In genomic region chr12:19810213-19810612, GRCh38 we compare ENCODE assay signal across 25 cellular contexts.
"Had no signal": no experiment of that assay in that cellular context is flagged by ENCODE, and none has a peak within 500 bp of the region (broad histone marks: within the 10 kb centered on the region; RNA-seq: fewer than 3 reads in every experiment).

No MANE protein-coding gene starts in this region.

- H3K4me3 Mint-ChIP-seq: activated CD4-positive, alpha-beta T cell treated with anti-CD3 and anti-CD28 coated beads, Interleukin-2, amount 10 ng/mL, durations not matched to agents 24 days and 14 days; activated CD8-positive, alpha-beta memory T cell treated with anti-CD3 and anti-CD28 coated beads, Interleukin-2, amount 10 ng/mL, durations not matched to agents 7 days and 5 days; activated CD8-positive, alpha-beta T cell treated with anti-CD3 and anti-CD28 coated beads for 36 hours; activated naive CD4-positive, alpha-beta T cell treated with anti-CD3 and anti-CD28 coated beads, Interleukin-2, amount 10 ng/mL, durations not matched to agents 7 days and 5 days; central memory CD8-positive, alpha-beta T cell; endodermal cell; naive B cell; stimulated activated naive B cell treated with anti-CD40 and anti-IgM and Interleukin-4, amounts not matched to agents 10 μg/mL and 1 μg/mL and 100 μg/mL, for 72 hours; T-cell; T-helper 2 cell treated with Interferon-gamma antibody and Interleukin-4, amounts not matched to agents 5 μg/mL and 100 μg/mL, for 36 hours had no signal

- H3K27me3 ChIP-seq: brain microvascular endothelial cell, colonic mucosa, gastroesophageal sphincter, upper lobe of right lung had no signal

- H3K4me1 Mint-ChIP-seq: activated CD4-positive, alpha-beta T cell treated with anti-CD3 and anti-CD28 coated beads, Interleukin-2, amount 10 ng/mL, durations not matched to agents 24 days and 14 days; activated CD8-positive, alpha-beta memory T cell treated with anti-CD3 and anti-CD28 coated beads, Interleukin-2, amount 10 ng/mL, durations not matched to agents 7 days and 5 days; activated naive CD4-positive, alpha-beta T cell treated with anti-CD3 and anti-CD28 coated beads, Interleukin-2, amount 10 ng/mL, durations not matched to agents 7 days and 5 days; central memory CD8-positive, alpha-beta T cell; endodermal cell; naive B cell; stimulated activated naive B cell treated with anti-CD40 and anti-IgM and Interleukin-4, amounts not matched to agents 10 μg/mL and 1 μg/mL and 100 μg/mL, for 72 hours; T-cell had no signal

- H3K27me3 Mint-ChIP-seq: activated CD4-positive, alpha-beta T cell treated with anti-CD3 and anti-CD28 coated beads, Interleukin-2, amount 10 ng/mL, durations not matched to agents 24 days and 14 days; activated CD8-positive, alpha-beta memory T cell treated with anti-CD3 and anti-CD28 coated beads, Interleukin-2, amount 10 ng/mL, durations not matched to agents 7 days and 5 days; activated CD8-positive, alpha-beta T cell treated with anti-CD3 and anti-CD28 coated beads for 36 hours; activated naive CD4-positive, alpha-beta T cell treated with anti-CD3 and anti-CD28 coated beads, Interleukin-2, amount 10 ng/mL, durations not matched to agents 7 days and 5 days; naive B cell; stimulated activated naive B cell treated with anti-CD40 and anti-IgM and Interleukin-4, amounts not matched to agents 10 μg/mL and 1 μg/mL and 100 μg/mL, for 72 hours had no signal

- H3K27ac Mint-ChIP-seq: activated CD4-positive, alpha-beta T cell treated with anti-CD3 and anti-CD28 coated beads, Interleukin-2, amount 10 ng/mL, durations not matched to agents 24 days and 14 days; activated CD8-positive, alpha-beta memory T cell treated with anti-CD3 and anti-CD28 coated beads, Interleukin-2, amount 10 ng/mL, durations not matched to agents 7 days and 5 days; activated CD8-positive, alpha-beta T cell treated with anti-CD3 and anti-CD28 coated beads for 36 hours; activated naive CD4-positive, alpha-beta T cell treated with anti-CD3 and anti-CD28 coated beads, Interleukin-2, amount 10 ng/mL, durations not matched to agents 7 days and 5 days; endodermal cell; stimulated activated naive B cell treated with anti-CD40 and anti-IgM and Interleukin-4, amounts not matched to agents 10 μg/mL and 1 μg/mL and 100 μg/mL, for 72 hours; T-cell; T-helper 2 cell treated with Interferon-gamma antibody and Interleukin-4, amounts not matched to agents 5 μg/mL and 100 μg/mL, for 36 hours had no signal

- H3K36me3 Mint-ChIP-seq: activated CD8-positive, alpha-beta memory T cell treated with anti-CD3 and anti-CD28 coated beads, Interleukin-2, amount 10 ng/mL, durations not matched to agents 7 days and 5 days; activated naive CD4-positive, alpha-beta T cell treated with anti-CD3 and anti-CD28 coated beads, Interleukin-2, amount 10 ng/mL, durations not matched to agents 7 days and 5 days; naive B cell; stimulated activated naive B cell treated with anti-CD40 and anti-IgM and Interleukin-4, amounts not matched to agents 10 μg/mL and 1 μg/mL and 100 μg/mL, for 72 hours; T-cell had no signal

- H3K4me3 ChIP-seq: colonic mucosa, gastroesophageal sphincter, lung, upper lobe of right lung had no signal

- H3K27ac ChIP-seq: brain microvascular endothelial cell, colonic mucosa, gastroesophageal sphincter, upper lobe of right lung, VCaP had no signal

- H3K4me1 ChIP-seq: colonic mucosa, upper lobe of right lung had no signal

- H3K36me3 ChIP-seq: brain microvascular endothelial cell, colonic mucosa, gastroesophageal sphincter, upper lobe of right lung had no signal

- DNase-seq: activated CD4-positive, alpha-beta T cell treated with anti-CD3 and anti-CD28 coated beads, Interleukin-2, amount 10 ng/mL, durations not matched to agents 24 days and 14 days; activated CD8-positive, alpha-beta memory T cell treated with anti-CD3 and anti-CD28 coated beads, Interleukin-2, amount 10 ng/mL, durations not matched to agents 7 days and 5 days; activated CD8-positive, alpha-beta T cell treated with anti-CD3 and anti-CD28 coated beads for 36 hours; activated effector memory CD4-positive, alpha-beta T cell treated with anti-CD3 and anti-CD28 coated beads, Interleukin-2, amount 50 U/mL, for 16 hours; activated naive CD4-positive, alpha-beta T cell treated with anti-CD3 and anti-CD28 coated beads, Interleukin-2, amount 10 ng/mL, durations not matched to agents 7 days and 5 days; activated T-cell treated with anti-CD3 and anti-CD28 coated beads for 4 hours; brain microvascular endothelial cell; colonic mucosa; endodermal cell; head of caudate nucleus; islet precursor cell; left colon; naive B cell; nucleus accumbens; stimulated activated CD4-positive, alpha-beta T cell treated with anti-CD3 and anti-CD28 coated beads, Interleukin-2, amount 100 ng/mL, for 48 hours; stimulated activated CD8-positive, alpha-beta memory T cell treated with anti-CD3 and anti-CD28 coated beads, Interleukin-4, amount 100 ng/mL, for 48 hours; stimulated activated naive B cell treated with anti-CD40 and anti-IgM and Interleukin-4, amounts not matched to agents 10 μg/mL and 1 μg/mL and 100 μg/mL, for 72 hours; T-cell; upper lobe of right lung had no signal

- H3K9me3 ChIP-seq: colonic mucosa, upper lobe of right lung had no signal

- ATAC-seq: activated CD4-positive, CD25-positive, alpha-beta regulatory T cell treated with anti-CD3 and anti-CD28 coated beads, Interleukin-2, amount 50 U/mL, for 24 hours; activated CD8-positive, alpha-beta memory T cell treated with anti-CD3 and anti-CD28 coated beads, Interleukin-2, amount 10 ng/mL, durations not matched to agents 7 days and 5 days; activated CD8-positive, alpha-beta T cell treated with anti-CD3 and anti-CD28 coated beads for 36 hours; gastroesophageal sphincter; left colon; stimulated activated naive B cell treated with anti-CD40 and anti-IgM and Interleukin-4, amounts not matched to agents 10 μg/mL and 1 μg/mL and 100 μg/mL, for 72 hours; T-cell; upper lobe of right lung had no signal
